Comparison of ENCODE assay signal across 8 cellular contexts in genomic region chr7:38335123-38335489, GRCh38.
A peak's percentile ranks its signal among the peaks of the same experiment; 100 is the strongest.
DNase-seq lines count a peak whose midpoint lies in the region; ATAC-seq and TF ChIP-seq lines count a peak whose summit lies in the region.

No MANE protein-coding gene starts in this region.

- intact Hi-C loops in activated T-helper 2 cell treated with anti-CD3 and anti-CD28 coated beads, Interferon-gamma antibody, Interleukin-2, Interleukin-4, amounts not matched to agents 10 μg/mL and 5 μg/mL and 100 μg/mL, durations not matched to agents 14 hours and 24 hours and 36 hours (cut with micrococcal nuclease) = loop anchor here (1.0 to 2.0 kb wide), 3 partner anchors 102 to 229 kb away; no protein-coding TSS in a partner anchor

- peak overlapping the region in 8 of 10 experiments; percentile 36 to 69 (median 54); a peak in 16 of 20 replicates for H3K4me3 ChIP-seq in BLaER1 treated with 17β-estradiol and CSF1 and Interleukin-3, amounts not matched to agents 10 nM and 100 nM
- H3K4me3 ChIP-seq in GM23338 (no peak overlapping the region), mononuclear cell (ENCODE audit: low read length) (peak overlapping the region; percentile 31)

- no peak for TF ChIP-seq CTCF in GM23338 (conservative IDR thresholded peaks at IDR 0.05; ENCODE audit: low read depth in 2 of 2)

- H3K9me3 Mint-ChIP-seq in GM23338 = no peaks in the 10 kb centered on the region
- no peaks in the 10 kb centered on the region for H3K9me3 Mint-ChIP-seq in activated T-helper 2 cell treated with anti-CD3 and anti-CD28 coated beads, Interferon-gamma antibody, Interleukin-2, Interleukin-4, amounts not matched to agents 10 μg/mL and 5 μg/mL and 100 μg/mL, durations not matched to agents 14 hours and 24 hours and 36 hours

- no peaks in the 10 kb centered on the region; a peak in 1 of 22 replicates for H4K20me1 ChIP-seq in BLaER1 treated with 17β-estradiol and CSF1 and Interleukin-3, amounts not matched to agents 10 nM and 100 nM
- no peaks in the 10 kb centered on the region for H4K20me1 ChIP-seq in GM23338 (replicated peaks; ENCODE audit: insufficient read depth)

- no peaks in the 10 kb centered on the region for H3F3A ChIP-seq in GM23338 (replicated peaks; ENCODE audit: low read depth)

- DNase-seq in GM23338 (ENCODE audit: low spot score) (no peak), NK-92 (lab: John Stamatoyannopoulos, UW; ENCODE audit: unreplicated experiment) (no peak), cortex of kidney (lab: John Stamatoyannopoulos, UW) (no peak), OCI-M2 (lab: John Stamatoyannopoulos, UW; ENCODE audit: unreplicated experiment) (no peak)
- DNase-seq in activated T-helper 2 cell treated with anti-CD3 and anti-CD28 coated beads, Interferon-gamma antibody, Interleukin-2, Interleukin-4, amounts not matched to agents 10 μg/mL and 5 μg/mL and 100 μg/mL, durations not matched to agents 14 hours and 24 hours and 36 hours (ENCODE audit: low spot score) = no peak

- peak overlapping the region; percentile 94 for H2AFZ ChIP-seq in GM23338

- H3K4me1 ChIP-seq in BLaER1 treated with 17β-estradiol and CSF1 and Interleukin-3, amounts not matched to agents 10 nM and 100 nM = peaks cover 28 to 47% (median 32%) of the 10 kb centered on the region in 10 experiments
- H3K4me1 ChIP-seq in GM23338 (ENCODE audit: insufficient read depth) = peaks cover 10% of the 10 kb centered on the region
- peaks cover 48% of the 10 kb centered on the region for H3K4me1 ChIP-seq in mononuclear cell (ENCODE audit: insufficient read depth, low read length)

- H3K36me3 Mint-ChIP-seq in GM23338 (ENCODE audit: low read depth) = no peaks in the 10 kb centered on the region
- H3K36me3 Mint-ChIP-seq in activated T-helper 2 cell treated with anti-CD3 and anti-CD28 coated beads, Interferon-gamma antibody, Interleukin-2, Interleukin-4, amounts not matched to agents 10 μg/mL and 5 μg/mL and 100 μg/mL, durations not matched to agents 14 hours and 24 hours and 36 hours (ENCODE audit: low read depth) = no peaks in the 10 kb centered on the region

- H3K9me2 ChIP-seq in GM23338 (ENCODE audit: insufficient read depth) = no peaks in the 10 kb centered on the region

- no peaks in the 10 kb centered on the region for H3K27me3 Mint-ChIP-seq in GM23338 (ENCODE audit: insufficient read depth, low read depth, poor library complexity)
- H3K27me3 Mint-ChIP-seq in activated T-helper 2 cell treated with anti-CD3 and anti-CD28 coated beads, Interferon-gamma antibody, Interleukin-2, Interleukin-4, amounts not matched to agents 10 μg/mL and 5 μg/mL and 100 μg/mL, durations not matched to agents 14 hours and 24 hours and 36 hours (ENCODE audit: low read depth) = no peaks in the 10 kb centered on the region

- no peaks in the 10 kb centered on the region for H3K9me3 ChIP-seq in BLaER1 treated with 17β-estradiol and CSF1 and Interleukin-3, amounts not matched to agents 10 nM and 100 nM (replicated peaks in 1 of 11)
- no peaks in the 10 kb centered on the region for H3K9me3 ChIP-seq in mononuclear cell (ENCODE audit: low read depth, low read length)

- peaks cover 0 to 9% (median 0%) of the 10 kb centered on the region in 11 experiments; a peak in 9 of 22 replicates for H3K36me3 ChIP-seq in BLaER1 treated with 17β-estradiol and CSF1 and Interleukin-3, amounts not matched to agents 10 nM and 100 nM
- no peaks in the 10 kb centered on the region for H3K36me3 ChIP-seq in GM23338 (ENCODE audit: insufficient read depth)

- peak overlapping the region; percentile 63 to 98 (median 85) for H3K4me2 ChIP-seq in BLaER1 treated with 17β-estradiol and CSF1 and Interleukin-3, amounts not matched to agents 10 nM and 100 nM
- no peak overlapping the region for H3K4me2 ChIP-seq in GM23338

- H3K9ac ChIP-seq in BLaER1 treated with 17β-estradiol and CSF1 and Interleukin-3, amounts not matched to agents 10 nM and 100 nM = peak overlapping the region in 10 of 11 experiments; percentile 8 to 80 (median 67); a peak in 19 of 22 replicates

- H3K27me3 ChIP-seq in BLaER1 treated with 17β-estradiol and CSF1 and Interleukin-3, amounts not matched to agents 10 nM and 100 nM = no peaks in the 10 kb centered on the region
- H3K27me3 ChIP-seq in GM23338 (ENCODE audit: insufficient read depth) (no peaks in the 10 kb centered on the region), mononuclear cell (ENCODE audit: insufficient read depth, low read length) (no peaks in the 10 kb centered on the region)

- H3K79me2 ChIP-seq in GM23338 (replicated peaks; ENCODE audit: insufficient read depth) = no peaks in the 10 kb centered on the region

- ATAC-seq in GM23338 = no peak
- ATAC-seq in GM19351 (IDR thresholded peaks at IDR 0.05; ENCODE audit: unreplicated experiment) = no peak

- peaks cover 34% of the 10 kb centered on the region for H3K4me1 Mint-ChIP-seq in GM23338
- peaks cover 41% of the 10 kb centered on the region for H3K4me1 Mint-ChIP-seq in activated T-helper 2 cell treated with anti-CD3 and anti-CD28 coated beads, Interferon-gamma antibody, Interleukin-2, Interleukin-4, amounts not matched to agents 10 μg/mL and 5 μg/mL and 100 μg/mL, durations not matched to agents 14 hours and 24 hours and 36 hours (ENCODE audit: low read depth)

- no peak overlapping the region for H3K4me3 Mint-ChIP-seq in GM23338
- H3K4me3 Mint-ChIP-seq in activated T-helper 2 cell treated with anti-CD3 and anti-CD28 coated beads, Interferon-gamma antibody, Interleukin-2, Interleukin-4, amounts not matched to agents 10 μg/mL and 5 μg/mL and 100 μg/mL, durations not matched to agents 14 hours and 24 hours and 36 hours (ENCODE audit: low read depth) = peak overlapping the region; percentile 72

- peak overlapping the region; percentile 69; the same call in 1 of the 2 replicates for H3K27ac Mint-ChIP-seq in GM23338
- H3K27ac Mint-ChIP-seq in activated T-helper 2 cell treated with anti-CD3 and anti-CD28 coated beads, Interferon-gamma antibody, Interleukin-2, Interleukin-4, amounts not matched to agents 10 μg/mL and 5 μg/mL and 100 μg/mL, durations not matched to agents 14 hours and 24 hours and 36 hours = peak overlapping the region; percentile 54

- peak overlapping the region; percentile 34 to 85 (median 74) for H3K27ac ChIP-seq in BLaER1 treated with 17β-estradiol and CSF1 and Interleukin-3, amounts not matched to agents 10 nM and 100 nM
- 0 out of 2 replicates have a peak overlapping the region, but pooled peaks have one; percentile 39 for H3K27ac ChIP-seq in GM23338 (ENCODE audit: low read depth)

TF ChIP-seq in GM23338, 12 proteins besides CTCF, POLR2A, EP300 and RAD21 (continues in another document):
- no peak for TF ChIP-seq EZH2 (IDR thresholded peaks at IDR 0.05; ENCODE audit: low read depth, unreplicated experiment)
- TF ChIP-seq EZH2phosphoT487 (IDR thresholded peaks at IDR 0.05; ENCODE audit: unreplicated experiment) = no peak
- TF ChIP-seq STAT1 (IDR thresholded peaks at IDR 0.05; ENCODE audit: unreplicated experiment) = no peak
- no peak for TF ChIP-seq CREB1 (CRISPR knock-in tag; IDR thresholded peaks at IDR 0.05; ENCODE audit: low read depth)
- TF ChIP-seq NANOG (IDR thresholded peaks at IDR 0.05; ENCODE audit: borderline replicate concordance) = no peak
- no peak for TF ChIP-seq POLR2AphosphoS5 (IDR thresholded peaks at IDR 0.05; ENCODE audit: low read depth)
